In the genomic region with DNA sequence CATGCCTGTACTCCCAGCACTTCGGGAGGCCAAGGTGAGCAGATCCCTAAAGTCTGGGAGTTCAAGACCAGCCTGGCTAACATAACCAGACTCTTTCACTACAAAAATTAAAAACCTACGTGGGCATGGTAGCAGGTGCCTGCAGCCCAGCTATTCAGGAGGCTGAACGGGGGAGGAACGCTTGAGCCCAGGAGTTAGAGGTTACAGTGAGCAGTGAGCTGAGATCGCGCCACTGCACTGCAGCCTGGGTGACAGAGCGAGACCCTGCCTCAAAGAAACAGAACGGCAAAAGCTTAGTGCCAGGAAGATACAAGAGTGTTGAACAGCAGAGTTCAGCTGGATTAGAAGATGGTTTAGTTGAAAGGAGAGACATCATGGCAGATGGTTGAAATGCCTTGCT, we compare ENCODE assay signal across 17 cellular contexts. TPM values are rescaled to one million over a fixed set of nuclear protein-coding genes. Genes with fewer than 3 reads are reported as not detected.
"Had no signal": no experiment of that assay in that cellular context is flagged by ENCODE, and none has a peak within 500 bp of the region (broad histone marks: within the 10 kb centered on the region; RNA-seq: fewer than 3 reads in every experiment).

No MANE protein-coding gene starts in this region.

- H3K4me1 Mint-ChIP-seq: stimulated activated memory B cell treated with anti-CD40 and anti-IgM and Interleukin-4, amounts not matched to agents 10 μg/mL and 1 μg/mL and 100 μg/mL, for 72 hours had no signal

- H3K27ac Mint-ChIP-seq: stimulated activated memory B cell treated with anti-CD40 and anti-IgM and Interleukin-4, amounts not matched to agents 10 μg/mL and 1 μg/mL and 100 μg/mL, for 72 hours had no signal

- H3K27me3 ChIP-seq: pancreas, uterus had no signal

- H3K4me3 ChIP-seq: pancreas, uterus had no signal

- H3K4me3 Mint-ChIP-seq: stimulated activated memory B cell treated with anti-CD40 and anti-IgM and Interleukin-4, amounts not matched to agents 10 μg/mL and 1 μg/mL and 100 μg/mL, for 72 hours had no signal

- DNase-seq: activated CD4-positive, alpha-beta T cell treated with anti-CD3 and anti-CD28 coated beads, Interleukin-2, amount 50 U/mL, for 4 hours; activated CD4-positive, CD25-positive, alpha-beta regulatory T cell treated with anti-CD3 and anti-CD28 coated beads, Interleukin-2, amount 50 U/mL, for 72 hours; activated effector memory CD4-positive, alpha-beta T cell treated with Interleukin-2 at 50 U/mL for 16 hours; activated naive CD4-positive, alpha-beta T cell treated with anti-CD3 and anti-CD28 coated beads, Interleukin-2, amount 50 U/mL, for 16 hours; pancreas; T-helper 1 cell; T1000; uterus had no signal

- H3K9me3 ChIP-seq: pancreas had no signal

- H3K36me3 ChIP-seq: pancreas, uterus had no signal

- H3K27me3 Mint-ChIP-seq: stimulated activated memory B cell treated with anti-CD40 and anti-IgM and Interleukin-4, amounts not matched to agents 10 μg/mL and 1 μg/mL and 100 μg/mL, for 72 hours had no signal

- H3K27ac ChIP-seq: uterus had no signal

RNA-seq across cellular contexts. Expression of gene RNF113B, which starts 24.1 kb away (rescaled TPM):
- total RNA-seq: astrocyte, dermis microvascular lymphatic vessel endothelial cell, kidney epithelial cell, lower leg skin, mesenteric fat pad, pancreas, uterus had no signal
- polyA plus RNA-seq: adipose tissue, esophagus, pancreas, thymus had no signal
